Comparison of ENCODE assay signal across 26 cellular contexts in genomic region chr2:15259356-15259756, GRCh38.
A peak's percentile ranks its signal among the peaks of the same experiment; 100 is the strongest.
DNase-seq lines count a peak whose midpoint lies in the region; ATAC-seq, FAIRE-seq and TF ChIP-seq lines count a peak whose summit lies in the region.
"Had no signal": no experiment of that assay in that cellular context is flagged by ENCODE, and none has a peak within 500 bp of the region (broad histone marks: within the 10 kb centered on the region; RNA-seq: fewer than 3 reads in every experiment).

No MANE protein-coding gene starts in this region.

- H3K4me2 ChIP-seq in HepG2 (ENCODE audit: low read depth, low read length), result no peak overlapping the region
- no peak overlapping the region for H3K4me2 ChIP-seq in Karpas-422 (ENCODE audit: low read depth, low read length, poor library complexity, severe bottlenecking)
- H3K4me2 ChIP-seq: BLaER1 had no signal

- H3K9ac ChIP-seq in HepG2 (ENCODE audit: insufficient read depth, low read depth, low read length), result no peak overlapping the region
- H3K9ac ChIP-seq in Karpas-422 (ENCODE audit: low read length), result no peak overlapping the region
- H3K9ac ChIP-seq: BLaER1 had no signal

- H3K9me3 ChIP-seq in right lobe of liver, result no peaks in the 10 kb centered on the region
- no peaks in the 10 kb centered on the region for H3K9me3 ChIP-seq in HepG2 (ENCODE audit: low read length)
- H3K9me3 ChIP-seq in Karpas-422 (ENCODE audit: low read length), result no peaks in the 10 kb centered on the region
- H3K9me3 ChIP-seq: prostate gland, testis, vagina had no signal

- ATAC-seq in right lobe of liver (peak; percentile 26 to 89 (median 50)), HepG2 (no peak)
- no peak for ATAC-seq in activated T-cell treated with anti-CD3 and anti-CD28 coated beads, Interleukin-2, amount 50 U/mL, for 72 hours (replicated peaks in 1 of 2)
- ATAC-seq: stimulated activated naive B cell treated with anti-CD40 and anti-IgM and Interleukin-4, amounts not matched to agents 10 μg/mL and 1 μg/mL and 100 μg/mL, for 72 hours; T-helper 17 cell had no signal

- H3K9me2 ChIP-seq in Karpas-422 (replicated peaks; ENCODE audit: insufficient read depth, low read length), result no peaks in the 10 kb centered on the region

- WGBS in right lobe of liver (ENCODE audit: insufficient coverage, low coverage, low lambda C conversion rate, missing lambda C conversion rate), result 13% methylated on average over 1 of the region's 1 CpG
- WGBS in HepG2 (ENCODE audit: low lambda C conversion rate), result 74% methylated on average over 1 of the region's 1 CpG

- no peaks in the 10 kb centered on the region for H3K27me3 Mint-ChIP-seq in endothelial cell (ENCODE audit: unreplicated experiment)
- no peaks in the 10 kb centered on the region for H3K27me3 Mint-ChIP-seq in activated T-cell treated with anti-CD3 and anti-CD28 coated beads, Interleukin-2, amount 50 U/mL, for 72 hours (ENCODE audit: low read depth)
- H3K27me3 Mint-ChIP-seq: stimulated activated naive B cell treated with anti-CD40 and anti-IgM and Interleukin-4, amounts not matched to agents 10 μg/mL and 1 μg/mL and 100 μg/mL, for 72 hours; T-helper 17 cell had no signal

- H3K27ac ChIP-seq in right lobe of liver (peak overlapping the region in 1 of 3 donors; percentile 2), HepG2 (ENCODE audit: extremely low read length, insufficient read depth, low read length) (no peak overlapping the region), Karpas-422 (ENCODE audit: low read length) (no peak overlapping the region)
- H3K27ac ChIP-seq: BLaER1, epithelial cell of prostate, left ventricle myocardium inferior, prostate gland, testis, vagina had no signal

- TF ChIP-seq EP300 in HepG2 (IDR thresholded peaks at IDR 0.05; ENCODE audit: low read depth in 2 of 2, low read length in 2 of 2) (no peak), HepG2 (CRISPR knock-in tag; IDR thresholded peaks at IDR 0.05; ENCODE audit: borderline replicate concordance) (no peak)

- no peaks in the 10 kb centered on the region for H3K9me3 Mint-ChIP-seq in endothelial cell (ENCODE audit: unreplicated experiment)
- H3K9me3 Mint-ChIP-seq in activated T-cell treated with anti-CD3 and anti-CD28 coated beads, Interleukin-2, amount 50 U/mL, for 72 hours, result peaks cover 6 to 10% of the 10 kb centered on the region in 2 donors

- H3K4me3 Mint-ChIP-seq in endothelial cell (ENCODE audit: unreplicated experiment), result no peak overlapping the region
- H3K4me3 Mint-ChIP-seq in activated T-cell treated with anti-CD3 and anti-CD28 coated beads, Interleukin-2, amount 50 U/mL, for 72 hours, result no peak overlapping the region
- H3K4me3 Mint-ChIP-seq: stimulated activated naive B cell treated with anti-CD40 and anti-IgM and Interleukin-4, amounts not matched to agents 10 μg/mL and 1 μg/mL and 100 μg/mL, for 72 hours; T-helper 17 cell had no signal

- in situ Hi-C loops in HepG2 (cut with HindIII; ENCODE audit: extremely low pct_ligation_motif_present, low pct_unique_long_range_greater_than_20kb), result no loop called here

- H3K4me3 ChIP-seq in right lobe of liver (no peak overlapping the region), HepG2 (replicated peaks in 1 of 3; ENCODE audit: insufficient read depth in 1 of 3, low read depth in 2 of 3, low read length in 3 of 3) (no peak overlapping the region), Karpas-422 (ENCODE audit: low read length) (no peak overlapping the region)
- H3K4me3 ChIP-seq: BLaER1, left ventricle myocardium inferior, prostate gland, testis, vagina had no signal

- intact Hi-C loops in right lobe of liver (cut with DNase I) (no loop called here), HepG2 (cut with micrococcal nuclease; ENCODE audit: unreplicated experiment) (no loop called here)

- POLR2A ChIA-PET in HepG2 (lab: Yijun Ruan, JAX), result no interaction called here

- TF ChIP-seq RAD21 in HepG2 (CRISPR knock-in tag; IDR thresholded peaks at IDR 0.05), result no peak

- H2AFZ ChIP-seq in HepG2 (ENCODE audit: low read length) (no peak overlapping the region), Karpas-422 (ENCODE audit: low read length) (no peak overlapping the region)

- no peak overlapping the region for H3K27ac Mint-ChIP-seq in endothelial cell (ENCODE audit: unreplicated experiment)
- H3K27ac Mint-ChIP-seq in activated T-cell treated with anti-CD3 and anti-CD28 coated beads, Interleukin-2, amount 50 U/mL, for 72 hours, result no peak overlapping the region
- H3K27ac Mint-ChIP-seq: stimulated activated naive B cell treated with anti-CD40 and anti-IgM and Interleukin-4, amounts not matched to agents 10 μg/mL and 1 μg/mL and 100 μg/mL, for 72 hours; T-helper 17 cell had no signal

- H3K36me3 ChIP-seq in right lobe of liver, result no peaks in the 10 kb centered on the region
- peaks cover 0 to 5% of the 10 kb centered on the region in 2 experiments; a peak in 1 of 5 replicates for H3K36me3 ChIP-seq in HepG2 (replicated peaks in 1 of 2; ENCODE audit: control insufficient read depth in 1 of 2, insufficient read depth in 2 of 2, low read length in 2 of 2)
- H3K36me3 ChIP-seq in Karpas-422 (ENCODE audit: insufficient read depth, low read length), result no peaks in the 10 kb centered on the region
- H3K36me3 ChIP-seq: prostate gland, vagina had no signal

- H3K4me1 Mint-ChIP-seq in endothelial cell (ENCODE audit: unreplicated experiment), result no peaks in the 10 kb centered on the region
- H3K4me1 Mint-ChIP-seq in activated T-cell treated with anti-CD3 and anti-CD28 coated beads, Interleukin-2, amount 50 U/mL, for 72 hours (ENCODE audit: low read depth), result no peaks in the 10 kb centered on the region
- H3K4me1 Mint-ChIP-seq: stimulated activated naive B cell treated with anti-CD40 and anti-IgM and Interleukin-4, amounts not matched to agents 10 μg/mL and 1 μg/mL and 100 μg/mL, for 72 hours; T-helper 17 cell had no signal

- CTCF ChIA-PET in HepG2 (lab: Yijun Ruan, JAX; ENCODE audit: low intra/inter-chr PET ratio, low total read pairs), result no interaction called here

- H3K36me3 Mint-ChIP-seq in endothelial cell (ENCODE audit: low read depth, unreplicated experiment), result peaks cover 13% of the 10 kb centered on the region
- H3K36me3 Mint-ChIP-seq in activated T-cell treated with anti-CD3 and anti-CD28 coated beads, Interleukin-2, amount 50 U/mL, for 72 hours (ENCODE audit: insufficient read depth in 2 of 2), result peaks cover 17 to 26% of the 10 kb centered on the region in 2 donors

- TF ChIP-seq CTCF in right lobe of liver (IDR thresholded peaks at IDR 0.05) (no peak), HepG2 (CRISPR knock-in tag; IDR thresholded peaks at IDR 0.05) (no peak), endothelial cell (IDR thresholded peaks at IDR 0.05; ENCODE audit: unreplicated experiment) (no peak)

- DNase-seq in right lobe of liver, result peak in 1 of 3 donors; percentile 52
- no peak for DNase-seq in HepG2 (ENCODE audit: low spot score)
- DNase-seq in NCI-H2227 treated with DMSO at 0.1 percent for 48 hours (lab: John Stamatoyannopoulos, UW), result peak; percentile 79
- DNase-seq in iPS DF 4.7 (ENCODE audit: extremely low read depth, low spot score), result peak; percentile 82
- DNase-seq in endothelial cell (ENCODE audit: low spot score), result no peak
- DNase-seq in activated T-cell treated with anti-CD3 and anti-CD28 coated beads, Interleukin-2, amount 50 U/mL, for 72 hours, result no peak
- DNase-seq in activated CD4-positive, alpha-beta T cell treated with anti-CD3 and anti-CD28 coated beads for 4 hours, result no peak
- DNase-seq in Karpas-422, result no peak
- DNase-seq: activated CD4-positive, alpha-beta T cell treated with anti-CD3 and anti-CD28 coated beads, Interleukin-2, amount 50 U/mL, for 4 hours; amniotic stem cell; caudate nucleus; foreskin fibroblast; hypothalamus; Kasumi-1; left ventricle myocardium inferior; NCI-H1092; stimulated activated CD4-positive, alpha-beta T cell treated with anti-CD3 and anti-CD28 coated beads, Interleukin-1b, Interleukin-23, amount 100 ng/mL, for 48 hours; stimulated activated naive B cell treated with anti-CD40 and anti-IgM and Interleukin-4, amounts not matched to agents 10 μg/mL and 1 μg/mL and 100 μg/mL, for 72 hours; T-helper 17 cell; testis had no signal

- H3K79me2 ChIP-seq in HepG2 (ENCODE audit: insufficient read depth, low read length) (no peaks in the 10 kb centered on the region), Karpas-422 (ENCODE audit: low read length) (no peaks in the 10 kb centered on the region)

- TF ChIP-seq POLR2A in right lobe of liver (IDR thresholded peaks at IDR 0.05) (no peak), HepG2 (IDR thresholded peaks at IDR 0.05; ENCODE audit: insufficient read depth in 1 of 2, low read depth in 2 of 2, low read length in 2 of 2) (no peak)

- H4K20me1 ChIP-seq in HepG2 (ENCODE audit: insufficient read depth, low read length), result no peaks in the 10 kb centered on the region
- H4K20me1 ChIP-seq in Karpas-422 (ENCODE audit: insufficient read depth, low read depth, low read length), result no peaks in the 10 kb centered on the region
- H4K20me1 ChIP-seq: BLaER1 had no signal

- no peak for FAIRE-seq in HepG2 (lab: Jason Lieb, UNC)
- FAIRE-seq: A204.1, GM18507 had no signal

- no peaks in the 10 kb centered on the region for H3K27me3 ChIP-seq in right lobe of liver
- H3K27me3 ChIP-seq in HepG2 (ENCODE audit: control insufficient read depth in 1 of 2, insufficient read depth in 2 of 2, low read length in 2 of 2), result no peaks in the 10 kb centered on the region
- no peaks in the 10 kb centered on the region for H3K27me3 ChIP-seq in Karpas-422 (ENCODE audit: low read length)
- H3K27me3 ChIP-seq: BLaER1, testis, vagina had no signal

- H3K4me1 ChIP-seq in right lobe of liver, result peaks cover 0 to 25% (median 3%) of the 10 kb centered on the region in 4 donors
- peaks cover 18% of the 10 kb centered on the region for H3K4me1 ChIP-seq in HepG2 (ENCODE audit: insufficient read depth, low read length)
- H3K4me1 ChIP-seq in Karpas-422 (ENCODE audit: low read length), result no peaks in the 10 kb centered on the region
- H3K4me1 ChIP-seq: BLaER1, left ventricle myocardium inferior, prostate gland, testis, vagina had no signal

- no TSS peak for BruUV-seq in HepG2 (replicated peaks; lab: Mats Ljungman, UMichigan)

TF ChIP-seq in HepG2, 621 proteins besides CTCF, POLR2A, EP300 and RAD21 (continues in another document):
- TF ChIP-seq FOXA3 (CRISPR knock-in tag; IDR thresholded peaks at IDR 0.05) (no peak), ZMAT3 (CRISPR knock-in tag; conservative IDR thresholded peaks at IDR 0.05) (no peak), E2F2 (CRISPR knock-in tag; IDR thresholded peaks at IDR 0.05; ENCODE audit: borderline replicate concordance) (no peak), MTA3 (CRISPR knock-in tag; IDR thresholded peaks at IDR 0.05) (no peak)

Comparison
In these comparisons a context has a peak if more than half of its experiments do, and no peak if none do; other contexts are left out.
1. ATAC-seq: peak in right lobe of liver (4 of 4); none in HepG2 (single experiment) and activated T-cell treated with anti-CD3 and anti-CD28 coated beads, Interleukin-2, amount 50 U/mL, for 72 hours (0 of 2).
2. DNase-seq: peak in NCI-H2227 treated with DMSO at 0.1 percent for 48 hours (single experiment) and iPS DF 4.7 (single experiment); none in HepG2 (single experiment), endothelial cell (single experiment), activated T-cell treated with anti-CD3 and anti-CD28 coated beads, Interleukin-2, amount 50 U/mL, for 72 hours (0 of 2), activated CD4-positive, alpha-beta T cell treated with anti-CD3 and anti-CD28 coated beads for 4 hours (0 of 2) and Karpas-422 (single experiment).